ENCODE assay signal across 11 cellular contexts in genomic region chr1:27655151-27655929, GRCh38. TPM values are rescaled to one million over a fixed set of nuclear protein-coding genes. Genes with fewer than 3 reads are reported as not detected.
DNase-seq lines count a peak whose midpoint lies in the region; ATAC-seq, FAIRE-seq and TF ChIP-seq lines count a peak whose summit lies in the region.
"Had no signal": no experiment of that assay in that cellular context is flagged by ENCODE, and none has a peak within 500 bp of the region (broad histone marks: within the 10 kb centered on the region; RNA-seq: fewer than 3 reads in every experiment).

No MANE protein-coding gene starts in this region.

- peak overlapping the region; percentile 14 for H4K91ac ChIP-seq in mesenchymal stem cell (ENCODE audit: low read length)

- H3K4me1 ChIP-seq in mesenchymal stem cell (ENCODE audit: control insufficient read depth, insufficient read depth, low read depth, low read length) (peaks cover 13% of the 10 kb centered on the region), vagina (peaks cover 32% of the 10 kb centered on the region)

- H3K9me3 Mint-ChIP-seq in stimulated activated naive CD8-positive, alpha-beta T cell treated with anti-CD3 and anti-CD28 coated beads, Interleukin-15, Interleukin-2, amounts not matched to agents 100 ng/mL and 50 ng/mL, for 24 hours, result no peaks in the 10 kb centered on the region
- H3K9me3 Mint-ChIP-seq in stimulated activated naive CD8-positive, alpha-beta T cell treated with anti-CD3 and anti-CD28 coated beads, Interleukin-15, amount 100 ng/mL, for 72 hours, result no peaks in the 10 kb centered on the region
- H3K9me3 Mint-ChIP-seq in activated naive CD8-positive, alpha-beta T cell treated with anti-CD3 and anti-CD28 coated beads, Interleukin-2, amount 50 U/mL, for 24 hours, result no peaks in the 10 kb centered on the region

- no peak overlapping the region for H3K4me3 Mint-ChIP-seq in stimulated activated naive CD8-positive, alpha-beta T cell treated with anti-CD3 and anti-CD28 coated beads, Interleukin-15, Interleukin-2, amounts not matched to agents 100 ng/mL and 50 ng/mL, for 24 hours
- no peak overlapping the region for H3K4me3 Mint-ChIP-seq in stimulated activated naive CD8-positive, alpha-beta T cell treated with anti-CD3 and anti-CD28 coated beads, Interleukin-15, amount 100 ng/mL, for 72 hours
- no peak overlapping the region for H3K4me3 Mint-ChIP-seq in activated naive CD8-positive, alpha-beta T cell treated with anti-CD3 and anti-CD28 coated beads, Interleukin-2, amount 50 U/mL, for 24 hours

- 62% methylated on average over 11 of the region's 11 CpGs for WGBS in mesenchymal stem cell

- no peak overlapping the region for H2BK5ac ChIP-seq in mesenchymal stem cell (ENCODE audit: low read depth, low read length, poor library complexity, severe bottlenecking)

- H3K36me3 Mint-ChIP-seq in stimulated activated naive CD8-positive, alpha-beta T cell treated with anti-CD3 and anti-CD28 coated beads, Interleukin-15, Interleukin-2, amounts not matched to agents 100 ng/mL and 50 ng/mL, for 24 hours (ENCODE audit: low read depth), result no peaks in the 10 kb centered on the region
- H3K36me3 Mint-ChIP-seq in activated naive CD8-positive, alpha-beta T cell treated with anti-CD3 and anti-CD28 coated beads, Interleukin-2, amount 50 U/mL, for 24 hours (ENCODE audit: low read depth), result no peaks in the 10 kb centered on the region

- H3K4me2 ChIP-seq in mesenchymal stem cell (ENCODE audit: low read length, poor library complexity, severe bottlenecking), result no peak overlapping the region

- no peak for DNase-seq in stimulated activated naive CD8-positive, alpha-beta T cell treated with anti-CD3 and anti-CD28 coated beads, Interleukin-15, amount 100 ng/mL, for 72 hours
- DNase-seq in activated naive CD8-positive, alpha-beta T cell treated with anti-CD3 and anti-CD28 coated beads, Interleukin-2, amount 50 U/mL, for 24 hours, result no peak
- DNase-seq in mesenchymal stem cell (no peak), vagina (ENCODE audit: extremely low spot score in 2 of 2) (peak in 1 of 2 donors; percentile 86), D721Med (ENCODE audit: insufficient read length, low spot score) (no peak), H54 (ENCODE audit: insufficient read length, low spot score) (no peak)
- DNase-seq in central memory CD4-positive, alpha-beta T cell, result no peak
- DNase-seq: COR-L47, trophoblast cell had no signal

- no peak for ATAC-seq in stimulated activated naive CD8-positive, alpha-beta T cell treated with anti-CD3 and anti-CD28 coated beads, Interleukin-15, amount 100 ng/mL, for 72 hours
- no peak for ATAC-seq in activated naive CD8-positive, alpha-beta T cell treated with anti-CD3 and anti-CD28 coated beads, Interleukin-2, amount 50 U/mL, for 24 hours

- no peaks in the 10 kb centered on the region for H3K27me3 ChIP-seq in mesenchymal stem cell (ENCODE audit: control insufficient read depth in 1 of 2, insufficient read depth in 1 of 2, low read length in 2 of 2)
- H3K27me3 ChIP-seq in vagina, result no peaks in the 10 kb centered on the region

- H3K4me1 Mint-ChIP-seq in stimulated activated naive CD8-positive, alpha-beta T cell treated with anti-CD3 and anti-CD28 coated beads, Interleukin-15, Interleukin-2, amounts not matched to agents 100 ng/mL and 50 ng/mL, for 24 hours (ENCODE audit: low read depth), result peaks cover 37% of the 10 kb centered on the region
- peaks cover 48% of the 10 kb centered on the region for H3K4me1 Mint-ChIP-seq in stimulated activated naive CD8-positive, alpha-beta T cell treated with anti-CD3 and anti-CD28 coated beads, Interleukin-15, amount 100 ng/mL, for 72 hours
- H3K4me1 Mint-ChIP-seq in activated naive CD8-positive, alpha-beta T cell treated with anti-CD3 and anti-CD28 coated beads, Interleukin-2, amount 50 U/mL, for 24 hours, result peaks cover 40% of the 10 kb centered on the region

- H2BK12ac ChIP-seq in mesenchymal stem cell (ENCODE audit: low read length in 2 of 2), result peak overlapping the region in 1 of 2 experiments; percentile 37

- peak overlapping the region; percentile 51 for H3K9ac ChIP-seq in mesenchymal stem cell (ENCODE audit: low read length)

- no peaks in the 10 kb centered on the region for H3K27me3 Mint-ChIP-seq in stimulated activated naive CD8-positive, alpha-beta T cell treated with anti-CD3 and anti-CD28 coated beads, Interleukin-15, Interleukin-2, amounts not matched to agents 100 ng/mL and 50 ng/mL, for 24 hours
- no peaks in the 10 kb centered on the region for H3K27me3 Mint-ChIP-seq in stimulated activated naive CD8-positive, alpha-beta T cell treated with anti-CD3 and anti-CD28 coated beads, Interleukin-15, amount 100 ng/mL, for 72 hours
- no peaks in the 10 kb centered on the region for H3K27me3 Mint-ChIP-seq in activated naive CD8-positive, alpha-beta T cell treated with anti-CD3 and anti-CD28 coated beads, Interleukin-2, amount 50 U/mL, for 24 hours

- no peaks in the 10 kb centered on the region for H3K79me1 ChIP-seq in mesenchymal stem cell (replicated peaks; ENCODE audit: low read length, poor library complexity, severe bottlenecking)

- H2BK120ac ChIP-seq in mesenchymal stem cell (ENCODE audit: low read depth, low read length), result no peak overlapping the region

- peak overlapping the region; percentile 54 for H2AFZ ChIP-seq in mesenchymal stem cell (ENCODE audit: low read depth, low read length)

- peak overlapping the region in 1 of 2 experiments; percentile 73 for H3K14ac ChIP-seq in mesenchymal stem cell (ENCODE audit: low read length in 2 of 2)

- peak overlapping the region in 1 of 2 experiments; percentile 46 for H3K18ac ChIP-seq in mesenchymal stem cell (ENCODE audit: low read depth in 1 of 2, low read length in 2 of 2)

- FAIRE-seq in D721Med (lab: Jason Lieb, UNC) (no peak), H54 (lab: Jason Lieb, UNC) (no peak)

- no peak overlapping the region for H2BK15ac ChIP-seq in mesenchymal stem cell (ENCODE audit: low read depth, poor library complexity, severe bottlenecking)

- no peak overlapping the region for H3K27ac ChIP-seq in mesenchymal stem cell (ENCODE audit: low read length, poor library complexity, severe bottlenecking)
- H3K27ac ChIP-seq in vagina, result peak overlapping the region; percentile 61

- no peak overlapping the region for H3K4me3 ChIP-seq in mesenchymal stem cell (ENCODE audit: insufficient read depth in 1 of 2, low read depth in 1 of 2, low read length in 2 of 2)
- H3K4me3 ChIP-seq in vagina, result no peak overlapping the region
- H3K4me3 ChIP-seq: HAP-1 had no signal

- H3K27ac Mint-ChIP-seq in stimulated activated naive CD8-positive, alpha-beta T cell treated with anti-CD3 and anti-CD28 coated beads, Interleukin-15, Interleukin-2, amounts not matched to agents 100 ng/mL and 50 ng/mL, for 24 hours, result peak overlapping the region; percentile 51
- peak overlapping the region in 1 of 2 donors; percentile 4 for H3K27ac Mint-ChIP-seq in stimulated activated naive CD8-positive, alpha-beta T cell treated with anti-CD3 and anti-CD28 coated beads, Interleukin-15, amount 100 ng/mL, for 72 hours
- H3K27ac Mint-ChIP-seq in activated naive CD8-positive, alpha-beta T cell treated with anti-CD3 and anti-CD28 coated beads, Interleukin-2, amount 50 U/mL, for 24 hours, result peak overlapping the region; percentile 72

- H3K9me3 ChIP-seq in mesenchymal stem cell (ENCODE audit: control insufficient read depth, low read length), result no peaks in the 10 kb centered on the region
- no peaks in the 10 kb centered on the region for H3K9me3 ChIP-seq in vagina
- H3K9me3 ChIP-seq: HAP-1 had no signal

- H3K36me3 ChIP-seq in mesenchymal stem cell (ENCODE audit: control insufficient read depth in 1 of 2, insufficient read depth in 2 of 2, low read depth in 1 of 2, low read length in 2 of 2) (no peaks in the 10 kb centered on the region), vagina (no peaks in the 10 kb centered on the region)
- H3K36me3 ChIP-seq: HAP-1 had no signal

- H2AK5ac ChIP-seq in mesenchymal stem cell (ENCODE audit: low read length, severe bottlenecking), result no peak overlapping the region

- intact Hi-C loops in vagina (cut with DNase I), result no loop called here

- TF ChIP-seq POLR2A in vagina (IDR thresholded peaks at IDR 0.05) (no peak), H54 (IDR thresholded peaks at IDR 0.05; ENCODE audit: low read depth, low read length) (no peak)

- H3K23ac ChIP-seq in mesenchymal stem cell (ENCODE audit: low read length in 2 of 2), result no peak overlapping the region

- H4K8ac ChIP-seq in mesenchymal stem cell (ENCODE audit: low read length), result peak overlapping the region; percentile 56

- peak overlapping the region in 1 of 2 experiments; percentile 70 for H3K4ac ChIP-seq in mesenchymal stem cell (ENCODE audit: low read depth in 1 of 2, low read length in 2 of 2)

- TF ChIP-seq CTCF in vagina (IDR thresholded peaks at IDR 0.05) (no peak), D721Med (IDR thresholded peaks at IDR 0.05; ENCODE audit: insufficient read depth, missing control alignments) (no peak)

RNA-seq across cellular contexts. Expression of gene IFI6, which starts 16.7 kb away (rescaled TPM):
- polyA plus RNA-seq in mesenchymal stem cell (2013, experiment 1 of 2), result 52.5 TPM
- polyA plus RNA-seq in mesenchymal stem cell (2013, experiment 2 of 2), result 54.3 TPM
- 28.2 TPM for total RNA-seq in vagina

RNA-seq across cellular contexts. Expression of gene FGR, which starts 20.4 kb away (rescaled TPM):
- 0.04 TPM for polyA plus RNA-seq in mesenchymal stem cell (2013, experiment 1 of 2)
- polyA plus RNA-seq in mesenchymal stem cell (2013, experiment 2 of 2), result 0.03 TPM
- 18.4 TPM for total RNA-seq in vagina

RNA-seq across cellular contexts. Expression of gene AHDC1, which starts 51.4 kb away (rescaled TPM):
- polyA plus RNA-seq in mesenchymal stem cell (2013, experiment 1 of 2), result 27.0 TPM
- 24.1 TPM for polyA plus RNA-seq in mesenchymal stem cell (2013, experiment 2 of 2)
- total RNA-seq in vagina, result 62.4 TPM
